ENCODE assay signal across 1 cellular context in genomic region chr20:50560867-50561266, GRCh38.
TF ChIP-seq lines count a peak whose summit lies in the region.

No MANE protein-coding gene starts in this region.

TF ChIP-seq in HepG2, 621 proteins besides CTCF, POLR2A, EP300 and RAD21 (continued from another document):
- TF ChIP-seq ELK4 (CRISPR knock-in tag; IDR thresholded peaks at IDR 0.05; ENCODE audit: borderline replicate concordance) (no peak), ZKSCAN8 (CRISPR knock-in tag; IDR thresholded peaks at IDR 0.05; ENCODE audit: borderline replicate concordance) (no peak), TBL1XR1 (IDR thresholded peaks at IDR 0.05; ENCODE audit: borderline replicate concordance, low read length, partially characterized antibody) (no peak), RFXANK (CRISPR knock-in tag; IDR thresholded peaks at IDR 0.05) (no peak)
